Comparison of ENCODE assay signal across 1 cellular context in genomic region chr10:108691126-108691525, GRCh38.
TF ChIP-seq lines count a peak whose summit lies in the region.

No MANE protein-coding gene starts in this region.

TF ChIP-seq in H1, 55 proteins besides CTCF, POLR2A, EP300 and RAD21:
- TF ChIP-seq JUN (IDR thresholded peaks at IDR 0.05; ENCODE audit: low read depth, low read length) (no peak), SP2 (IDR thresholded peaks at IDR 0.05; ENCODE audit: low read length) (no peak), ZNF274 (IDR thresholded peaks at IDR 0.05; ENCODE audit: borderline replicate concordance, extremely low read depth, low read length) (no peak), MAFK (IDR thresholded peaks at IDR 0.05; ENCODE audit: low read depth, low read length) (no peak), ATF2 (IDR thresholded peaks at IDR 0.05; ENCODE audit: low read length) (no peak), CREB1 (IDR thresholded peaks at IDR 0.05) (no peak), TEAD4 (IDR thresholded peaks at IDR 0.05; ENCODE audit: low read depth, low read length) (no peak), GABPA (IDR thresholded peaks at IDR 0.05; ENCODE audit: borderline replicate concordance, insufficient read depth, low read length) (no peak), SP4 (IDR thresholded peaks at IDR 0.05; ENCODE audit: low read length) (no peak), BCL11A (IDR thresholded peaks at IDR 0.05; ENCODE audit: low read depth in 2 of 2, low read length in 2 of 2) (no peak), NANOG (IDR thresholded peaks at IDR 0.05; ENCODE audit: insufficient read depth, low read depth, low read length, poor library complexity, severe bottlenecking) (no peak), BRCA1 (IDR thresholded peaks at IDR 0.05; ENCODE audit: low read depth, low read length) (no peak), SIX5 (IDR thresholded peaks at IDR 0.05; ENCODE audit: low read depth, low read length) (no peak), JUND (IDR thresholded peaks at IDR 0.05; ENCODE audit: low read length) (no peak), USF2 (IDR thresholded peaks at IDR 0.05; ENCODE audit: low read length) (no peak), TAF1 (IDR thresholded peaks at IDR 0.05; ENCODE audit: low read depth, low read length) (no peak)
